8 cellular contexts compared by ENCODE assay signal in the genomic region with DNA sequence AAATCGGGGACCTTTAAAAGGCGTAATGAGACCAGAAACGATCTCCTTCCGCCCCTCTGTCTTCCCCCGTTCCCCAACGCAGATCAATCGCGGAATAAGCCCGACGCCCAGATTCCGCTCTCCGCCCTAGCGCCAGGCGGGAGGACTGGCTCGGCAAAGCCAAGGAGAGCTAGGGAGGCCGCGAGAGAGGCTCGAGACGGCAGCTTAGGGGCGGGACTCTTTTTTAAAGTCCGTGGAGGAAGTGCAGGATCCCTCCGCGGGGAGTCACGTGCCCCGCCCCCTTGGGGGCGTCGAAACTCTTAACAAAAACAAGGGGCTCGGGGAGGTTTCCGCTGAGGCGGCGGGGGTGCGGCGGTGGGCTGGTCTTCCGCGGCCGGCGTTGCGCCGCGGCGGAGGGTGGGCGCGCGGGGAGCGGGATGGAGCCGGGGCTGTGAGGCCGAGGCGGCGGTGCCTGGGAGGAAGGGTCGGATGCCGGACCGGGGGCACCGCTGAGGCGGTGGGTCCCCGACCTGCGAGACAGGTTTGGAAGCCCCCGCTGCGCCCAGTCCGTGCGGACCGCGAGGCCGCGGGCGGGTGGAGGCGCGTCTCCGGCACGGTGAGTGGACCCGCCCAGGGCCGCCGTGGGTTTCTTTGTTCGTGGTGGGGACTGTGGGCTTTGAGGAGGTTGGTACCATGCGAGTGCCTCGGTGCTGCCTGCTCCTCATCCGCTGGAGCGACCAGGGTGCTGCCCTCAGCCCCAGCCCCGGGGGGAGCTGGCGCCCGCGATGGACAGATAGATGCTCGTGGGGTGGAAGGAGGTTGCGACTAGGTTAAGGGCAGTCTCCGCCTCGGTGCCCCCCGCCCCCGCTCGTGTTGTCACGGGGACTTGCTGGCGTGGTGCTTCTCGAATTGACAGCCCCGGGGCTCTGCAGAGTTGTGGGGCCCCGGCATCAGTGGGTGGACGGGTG. TPM values are rescaled to one million over a fixed set of nuclear protein-coding genes. Genes with fewer than 3 reads are reported as not detected.
DNase-seq lines count a peak whose midpoint lies in the region; ATAC-seq lines count a peak whose summit lies in the region.

TSS of gene CCNG2 (plus strand) at position 296 of the 947 bp plus-strand sequence. CDS start 1,326 bp downstream, outside the sequence.

- peak; percentile 80 for DNase-seq in NCI-H2196 (lab: John Stamatoyannopoulos, UW; ENCODE audit: unreplicated experiment)
- DNase-seq in activated CD4-positive, CD25-positive, alpha-beta regulatory T cell treated with anti-CD3 and anti-CD28 coated beads, Interleukin-2, amount 50 U/mL, for 72 hours, result peak; percentile 82
- peak; percentile 76 for DNase-seq in cerebellum (ENCODE audit: low spot score)
- peak; percentile 69 to 75 for DNase-seq in stimulated activated CD4-positive, alpha-beta T cell treated with anti-CD3 and anti-CD28 coated beads, Interleukin-1b, Interleukin-23, amount 100 ng/mL, for 4 hours (ENCODE audit: low read depth in 2 of 2)

- no peaks in the 10 kb centered on the region for H3K27me3 ChIP-seq in layer of hippocampus (ENCODE audit: control insufficient read depth, insufficient read depth, low read length)

- ATAC-seq in GM18867 (IDR thresholded peaks at IDR 0.05; ENCODE audit: unreplicated experiment), result peak; percentile 29
- peak; percentile 25 for ATAC-seq in HG03045 (IDR thresholded peaks at IDR 0.05; ENCODE audit: unreplicated experiment)
- ATAC-seq in GM18519 (IDR thresholded peaks at IDR 0.05; ENCODE audit: low FRiP score, unreplicated experiment), result no peak

- H3K27ac ChIP-seq in layer of hippocampus (ENCODE audit: low read depth, low read length), result peak within 1 kb of the TSS; percentile 92

RNA-seq across cellular contexts. Expression of gene CCNG2, which starts in this region (rescaled TPM):
- 75.6 TPM for total RNA-seq in cerebellum
